Comparison of ENCODE assay signal across 8 cellular contexts in genomic region chr5:59608745-59609144, GRCh38.
DNase-seq lines count a peak whose midpoint lies in the region; ATAC-seq and TF ChIP-seq lines count a peak whose summit lies in the region.
"Had no signal": no experiment of that assay in that cellular context is flagged by ENCODE, and none has a peak within 500 bp of the region (broad histone marks: within the 10 kb centered on the region; RNA-seq: fewer than 3 reads in every experiment).

No MANE protein-coding gene starts in this region.

- no peak for TF ChIP-seq CTCF in fibroblast of mammary gland (conservative IDR thresholded peaks at IDR 0.05; ENCODE audit: control insufficient read depth, insufficient read depth, low read depth, low read length)
- no peak for TF ChIP-seq CTCF in body of pancreas (IDR thresholded peaks at IDR 0.05)

- H3K27ac ChIP-seq in body of pancreas, result no peak overlapping the region

- H3K27me3 ChIP-seq in body of pancreas, result no peaks in the 10 kb centered on the region

- no peaks in the 10 kb centered on the region for H3K36me3 ChIP-seq in body of pancreas (replicated peaks in 1 of 2; ENCODE audit: insufficient read depth in 1 of 2, low read depth in 2 of 2)

- intact Hi-C loops in body of pancreas (cut with DNase I), result no loop called here

- ATAC-seq in GM18868 (IDR thresholded peaks at IDR 0.05; ENCODE audit: unreplicated experiment) (peak; percentile 88), GM21723 (IDR thresholded peaks at IDR 0.05; ENCODE audit: unreplicated experiment) (peak; percentile 56), body of pancreas (no peak)

- DNase-seq in Kasumi-1 (lab: John Stamatoyannopoulos, UW) (peak; percentile 50 to 58), fibroblast of mammary gland (ENCODE audit: low read depth) (peak; percentile 36), NCI-H1694 (lab: John Stamatoyannopoulos, UW) (no peak), body of pancreas (no peak), NAMALWA (ENCODE audit: low spot score) (no peak)
- DNase-seq: head of caudate nucleus had no signal

- H3K9me3 ChIP-seq in body of pancreas, result no peaks in the 10 kb centered on the region

- H3K4me1 ChIP-seq in body of pancreas, result peaks cover 9% of the 10 kb centered on the region

- WGBS in body of pancreas, 2 donors, result 71 to 77% methylated on average over 2 of the region's 2 CpGs

- H3K4me3 ChIP-seq in fibroblast of mammary gland (ENCODE audit: control insufficient read depth, low read depth, low read length) (no peak overlapping the region), body of pancreas (no peak overlapping the region)

- TF ChIP-seq POLR2A in body of pancreas (IDR thresholded peaks at IDR 0.05), result no peak

Comparison
In these comparisons a context has a peak if more than half of its experiments do, and no peak if none do; other contexts are left out.
1. DNase-seq: peak in Kasumi-1 (2 of 2) and fibroblast of mammary gland (single experiment); none in NCI-H1694 (single experiment), body of pancreas (0 of 4) and NAMALWA (single experiment).